In genomic region chr19:12886943-12887747, GRCh38 we compare ENCODE assay signal across 12 cellular contexts. TPM values are rescaled to one million over a fixed set of nuclear protein-coding genes. Genes with fewer than 3 reads are reported as not detected.
DNase-seq lines count a peak whose midpoint lies in the region; ATAC-seq and TF ChIP-seq lines count a peak whose summit lies in the region.
"Had no signal": no experiment of that assay in that cellular context is flagged by ENCODE, and none has a peak within 500 bp of the region (broad histone marks: within the 10 kb centered on the region; RNA-seq: fewer than 3 reads in every experiment).

Gene KLF1 (minus strand): TSS chr19:12887201. CDS start chr19:12887140, 61 bp downstream.

- H3K36me3 ChIP-seq in ACC112 (ENCODE audit: insufficient read depth, low read length) (no peaks in the 10 kb centered on the region), HUES6 (ENCODE audit: control insufficient read depth, insufficient read depth, low read length) (no peaks in the 10 kb centered on the region), mucosa of rectum (ENCODE audit: control insufficient read depth in 2 of 2, insufficient read depth in 2 of 2, low read length in 2 of 2) (no peaks in the 10 kb centered on the region)

- peak within 1 kb of the TSS in 1 of 5 experiments; percentile 70 for H3K27ac Mint-ChIP-seq in brain

- H3K4me3 ChIP-seq in ACC112 (ENCODE audit: low read depth, low read length) (peak within 1 kb of the TSS; percentile 69), HUES6 (ENCODE audit: low read depth, low read length) (peak within 1 kb of the TSS; percentile 87), mucosa of rectum (ENCODE audit: low read length in 2 of 2) (peak within 1 kb of the TSS; percentile 20 to 45)

- peaks cover 27% of the 10 kb centered on the region; the same call in 1 of the 2 replicates for H3K27me3 ChIP-seq in ACC112 (ENCODE audit: insufficient read depth, low read length)
- peaks cover 41% of the 10 kb centered on the region for H3K27me3 ChIP-seq in HUES6 (ENCODE audit: control insufficient read depth, insufficient read depth, low read length)
- no peaks in the 10 kb centered on the region for H3K27me3 ChIP-seq in mucosa of rectum (ENCODE audit: control insufficient read depth in 2 of 2, insufficient read depth in 2 of 2, low read length in 2 of 2)

- H3K4me1 ChIP-seq in ACC112 (ENCODE audit: control insufficient read depth, insufficient read depth, low read length, unreplicated experiment) (peaks cover 5% of the 10 kb centered on the region), HUES6 (ENCODE audit: control insufficient read depth, insufficient read depth, low read length) (peaks cover 15% of the 10 kb centered on the region), mucosa of rectum (ENCODE audit: control insufficient read depth in 2 of 2, insufficient read depth in 2 of 2, low read length in 2 of 2) (peaks cover 19 to 22% of the 10 kb centered on the region in 2 donors)

- no peak for DNase-seq in NOMO-1 (lab: John Stamatoyannopoulos, UW; ENCODE audit: unreplicated experiment in 2 of 2)
- no peak for DNase-seq in NCI-H1048 (lab: John Stamatoyannopoulos, UW)
- DNase-seq: COR-L47, HCEC 1CT, NCI-H2081 treated with DMSO at 0.1 percent for 48 hours had no signal

- ATAC-seq in GM18517 (IDR thresholded peaks at IDR 0.05; ENCODE audit: unreplicated experiment) (no peak), HG02981 (IDR thresholded peaks at IDR 0.05; ENCODE audit: unreplicated experiment) (no peak)

- H2AFZ ChIP-seq in ACC112 (ENCODE audit: low read length, unreplicated experiment) = no peak within 1 kb of the TSS

- H3K79me2 ChIP-seq in ACC112 (ENCODE audit: control insufficient read depth, insufficient read depth, low read length, unreplicated experiment) = no peaks in the 10 kb centered on the region

- H3K27me3 Mint-ChIP-seq in brain = peaks cover 65% of the 10 kb centered on the region

- H3K4me3 Mint-ChIP-seq in brain = peak within 1 kb of the TSS; percentile 63 to 79 (median 74)

- H3K9me3 ChIP-seq in HUES6 (ENCODE audit: control insufficient read depth, insufficient read depth, low read depth, low read length) (peaks cover 15% of the 10 kb centered on the region; the same call in 1 of the 2 replicates), mucosa of rectum (ENCODE audit: control insufficient read depth in 2 of 2, low read length in 2 of 2) (peaks cover 0 to 5% of the 10 kb centered on the region in 2 donors)

- H3K36me3 Mint-ChIP-seq in brain = no peaks in the 10 kb centered on the region

- peaks cover 22% of the 10 kb centered on the region for H3K4me1 Mint-ChIP-seq in brain

- no peak for TF ChIP-seq CTCF in brain (conservative IDR thresholded peaks at IDR 0.05)

- peaks cover 0 to 19% (median 2%) of the 10 kb centered on the region in 5 experiments for H3K9me3 Mint-ChIP-seq in brain

- no peak within 1 kb of the TSS for H3K27ac ChIP-seq in ACC112 (ENCODE audit: low read depth, low read length)
- H3K27ac ChIP-seq in HUES6 (ENCODE audit: low read depth, low read length) = no peak within 1 kb of the TSS
- H3K27ac ChIP-seq in mucosa of rectum (ENCODE audit: low read depth in 2 of 2, low read length in 2 of 2) = no peak within 1 kb of the TSS

- H3K9ac ChIP-seq in HUES6 (ENCODE audit: low read length) = peak within 1 kb of the TSS; percentile 67
- peak within 1 kb of the TSS in 1 of 2 donors; percentile 49 for H3K9ac ChIP-seq in mucosa of rectum (ENCODE audit: low read depth in 1 of 2, low read length in 2 of 2)

RNA-seq across cellular contexts. Expression of gene KLF1, which starts in this region (rescaled TPM):
- 1.3 TPM for polyA plus RNA-seq in brain (ENCODE audit: insufficient read depth, low read depth, low replicate concordance)
- polyA plus RNA-seq: liver had no signal

Comparison
In these comparisons a context has a peak if more than half of its experiments do, and no peak if none do; other contexts are left out.
1. H3K4me3 ChIP-seq: peak in every context shown above with its lines; median percentile 87 in HUES6; 69 in ACC112; 32 in mucosa of rectum.